ENCODE assay signal across 27 cellular contexts in the genomic region with DNA sequence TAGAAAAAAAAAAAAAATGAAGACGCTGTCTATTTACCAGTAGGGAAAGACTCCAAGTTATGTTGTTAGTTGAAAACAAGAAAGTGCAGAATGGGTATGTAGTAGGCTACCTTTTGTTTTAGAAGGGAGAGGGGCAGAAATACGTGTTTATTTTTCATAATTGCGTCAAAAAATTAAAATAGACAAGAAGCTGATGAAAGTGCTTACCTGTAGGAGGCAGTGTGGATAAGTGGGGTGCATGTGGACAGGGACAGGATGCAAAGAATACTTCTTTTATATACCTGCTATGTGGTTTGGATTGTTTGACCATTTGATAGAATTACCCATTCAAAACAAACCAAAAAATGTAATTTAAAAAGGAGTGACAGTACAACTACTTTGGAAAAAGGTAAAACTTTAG. TPM values are rescaled to one million over a fixed set of nuclear protein-coding genes. Genes with fewer than 3 reads are reported as not detected.
A peak's percentile ranks its signal among the peaks of the same experiment; 100 is the strongest.
DNase-seq lines count a peak whose midpoint lies in the region; ATAC-seq, FAIRE-seq and TF ChIP-seq lines count a peak whose summit lies in the region.
"Had no signal": no experiment of that assay in that cellular context is flagged by ENCODE, and none has a peak within 500 bp of the region (broad histone marks: within the 10 kb centered on the region; RNA-seq: fewer than 3 reads in every experiment).

No MANE protein-coding gene starts in this region.

- no peaks in the 10 kb centered on the region for H3K4me1 Mint-ChIP-seq in neural progenitor cell
- peaks cover 3% of the 10 kb centered on the region for H3K4me1 Mint-ChIP-seq in WTC11
- peaks cover 7% of the 10 kb centered on the region for H3K4me1 Mint-ChIP-seq in stimulated activated memory B cell treated with anti-CD40 and anti-IgM and Interleukin-4, amounts not matched to agents 10 μg/mL and 1 μg/mL and 100 μg/mL, for 72 hours
- H3K4me1 Mint-ChIP-seq: activated CD4-positive, alpha-beta T cell treated with anti-CD3 and anti-CD28 coated beads for 36 hours; activated naive CD4-positive, alpha-beta T cell treated with anti-CD3 and anti-CD28 coated beads, Interleukin-2, amount 10 ng/mL, durations not matched to agents 7 days and 5 days; central memory CD8-positive, alpha-beta T cell; stimulated activated naive CD8-positive, alpha-beta T cell treated with anti-CD3 and anti-CD28 coated beads, Interleukin-15, amount 100 ng/mL, for 72 hours had no signal

- H3K9me3 ChIP-seq in Loucy (ENCODE audit: insufficient read depth, low read depth, low read length) (no peaks in the 10 kb centered on the region), neural progenitor cell (ENCODE audit: low read depth) (no peaks in the 10 kb centered on the region)
- H3K9me3 ChIP-seq: spleen, tibial nerve had no signal

- H3K36me3 Mint-ChIP-seq in neural progenitor cell (no peaks in the 10 kb centered on the region), WTC11 (no peaks in the 10 kb centered on the region)
- H3K36me3 Mint-ChIP-seq in stimulated activated memory B cell treated with anti-CD40 and anti-IgM and Interleukin-4, amounts not matched to agents 10 μg/mL and 1 μg/mL and 100 μg/mL, for 72 hours: no peaks in the 10 kb centered on the region
- H3K36me3 Mint-ChIP-seq: activated naive CD4-positive, alpha-beta T cell treated with anti-CD3 and anti-CD28 coated beads, Interleukin-2, amount 10 ng/mL, durations not matched to agents 7 days and 5 days had no signal

- H3K4me2 ChIP-seq in Loucy (ENCODE audit: low read depth, low read length, poor library complexity, severe bottlenecking) (no peak overlapping the region), neural progenitor cell (no peak overlapping the region)

- no peak overlapping the region for H2AFZ ChIP-seq in Loucy (ENCODE audit: low read length)
- H2AFZ ChIP-seq in neural progenitor cell (replicated peaks): no peak overlapping the region

- H3K79me2 ChIP-seq in Loucy (ENCODE audit: insufficient read depth, low read length) (no peaks in the 10 kb centered on the region), neural progenitor cell (ENCODE audit: low read depth) (no peaks in the 10 kb centered on the region)

- no peak overlapping the region for H3K4me3 ChIP-seq in Loucy (ENCODE audit: low read length, poor library complexity, severe bottlenecking)
- no peak overlapping the region for H3K4me3 ChIP-seq in cardiac fibroblast (replicated peaks in 1 of 2; ENCODE audit: low read depth in 2 of 2, low read length in 2 of 2)
- H3K4me3 ChIP-seq in neural progenitor cell: no peak overlapping the region
- H3K4me3 ChIP-seq: spleen, tibial nerve had no signal

- no peak for FAIRE-seq in frontal cortex (lab: Jason Lieb, UNC)
- FAIRE-seq: TTC549 had no signal

- POLR2A ChIA-PET in WTC11 (lab: Charles Lee): no interaction called here

- H3K9ac ChIP-seq in Loucy (ENCODE audit: low read depth, low read length, poor library complexity, severe bottlenecking) (no peak overlapping the region), neural progenitor cell (no peak overlapping the region)

- H3K4me1 ChIP-seq in Loucy (ENCODE audit: insufficient read depth, low read length, poor library complexity, severe bottlenecking) (no peaks in the 10 kb centered on the region), neural progenitor cell (no peaks in the 10 kb centered on the region)
- H3K4me1 ChIP-seq: spleen, tibial nerve had no signal

- TF ChIP-seq CTCF in GM12872 (IDR thresholded peaks at IDR 0.05; ENCODE audit: insufficient read depth, low read depth, low read length): 0 out of 3 replicates have a peak, but pooled peaks have one; percentile 26
- TF ChIP-seq CTCF in Loucy (conservative IDR thresholded peaks at IDR 0.05; ENCODE audit: low read length): peak; percentile 63
- peak; percentile 18 for TF ChIP-seq CTCF in cardiac fibroblast (IDR thresholded peaks at IDR 0.05; ENCODE audit: low read depth, low read length)
- peak; percentile 26 for TF ChIP-seq CTCF in neural progenitor cell (IDR thresholded peaks at IDR 0.05)
- no peak for TF ChIP-seq CTCF in WTC11 (IDR thresholded peaks at IDR 0.05)

- H3K9me2 ChIP-seq in Loucy (replicated peaks; ENCODE audit: low read depth, low read length): no peaks in the 10 kb centered on the region

- H3K27me3 Mint-ChIP-seq in neural progenitor cell (ENCODE audit: insufficient read depth, low read depth) (no peaks in the 10 kb centered on the region), WTC11 (ENCODE audit: low read depth) (no peaks in the 10 kb centered on the region)
- H3K27me3 Mint-ChIP-seq in stimulated activated memory B cell treated with anti-CD40 and anti-IgM and Interleukin-4, amounts not matched to agents 10 μg/mL and 1 μg/mL and 100 μg/mL, for 72 hours: peaks cover 44% of the 10 kb centered on the region

- no peak overlapping the region for H3K27ac ChIP-seq in neural progenitor cell
- H3K27ac ChIP-seq: epithelial cell of prostate, spleen, tibial nerve had no signal

- H3K27ac Mint-ChIP-seq in neural progenitor cell: no peak overlapping the region
- no peak overlapping the region for H3K27ac Mint-ChIP-seq in WTC11
- no peak overlapping the region for H3K27ac Mint-ChIP-seq in stimulated activated memory B cell treated with anti-CD40 and anti-IgM and Interleukin-4, amounts not matched to agents 10 μg/mL and 1 μg/mL and 100 μg/mL, for 72 hours
- H3K27ac Mint-ChIP-seq: activated CD4-positive, alpha-beta T cell treated with anti-CD3 and anti-CD28 coated beads for 36 hours; activated naive CD4-positive, alpha-beta T cell treated with anti-CD3 and anti-CD28 coated beads, Interleukin-2, amount 10 ng/mL, durations not matched to agents 7 days and 5 days; stimulated activated naive CD8-positive, alpha-beta T cell treated with anti-CD3 and anti-CD28 coated beads, Interleukin-15, amount 100 ng/mL, for 72 hours had no signal

- DNase-seq in cardiac fibroblast (ENCODE audit: low read depth in 2 of 2) (no peak), neural progenitor cell (ENCODE audit: low spot score) (no peak), frontal cortex (ENCODE audit: low spot score in 2 of 2) (no peak), WTC11 (ENCODE audit: low spot score) (no peak), AG08396 (ENCODE audit: low spot score) (no peak)
- DNase-seq: activated CD4-positive, alpha-beta T cell treated with anti-CD3 and anti-CD28 coated beads for 36 hours; activated naive CD4-positive, alpha-beta T cell treated with anti-CD3 and anti-CD28 coated beads, Interleukin-2, amount 10 ng/mL, durations not matched to agents 7 days and 5 days; activated T-cell treated with anti-CD3 and anti-CD28 coated beads, Interleukin-2, amount 50 U/mL, for 48 hours; anterior cingulate cortex; DMS79; NCI-H1694 treated with DMSO at 0.1 percent for 48 hours; NCI-H526 treated with DMSO at 0.1 percent for 48 hours; SHP77 treated with DMSO at 0.1 percent for 48 hours; spleen; stimulated activated CD4-positive, alpha-beta T cell treated with anti-CD3 and anti-CD28 coated beads, Interleukin-4, amount 100 ng/mL, for 4 hours; stimulated activated naive CD8-positive, alpha-beta T cell treated with anti-CD3 and anti-CD28 coated beads, Interleukin-15, amount 100 ng/mL, for 72 hours had no signal

- ATAC-seq in WTC11: no peak
- no peak for ATAC-seq in stimulated activated memory B cell treated with anti-CD40 and anti-IgM and Interleukin-4, amounts not matched to agents 10 μg/mL and 1 μg/mL and 100 μg/mL, for 72 hours
- ATAC-seq: activated CD4-positive, alpha-beta T cell treated with anti-CD3 and anti-CD28 coated beads for 36 hours; stimulated activated naive CD8-positive, alpha-beta T cell treated with anti-CD3 and anti-CD28 coated beads, Interleukin-15, amount 100 ng/mL, for 72 hours had no signal

- H3K4me3 Mint-ChIP-seq in neural progenitor cell (no peak overlapping the region), WTC11 (no peak overlapping the region)
- no peak overlapping the region for H3K4me3 Mint-ChIP-seq in stimulated activated memory B cell treated with anti-CD40 and anti-IgM and Interleukin-4, amounts not matched to agents 10 μg/mL and 1 μg/mL and 100 μg/mL, for 72 hours
- H3K4me3 Mint-ChIP-seq: activated CD4-positive, alpha-beta T cell treated with anti-CD3 and anti-CD28 coated beads for 36 hours; activated naive CD4-positive, alpha-beta T cell treated with anti-CD3 and anti-CD28 coated beads, Interleukin-2, amount 10 ng/mL, durations not matched to agents 7 days and 5 days; central memory CD8-positive, alpha-beta T cell; stimulated activated naive CD8-positive, alpha-beta T cell treated with anti-CD3 and anti-CD28 coated beads, Interleukin-15, amount 100 ng/mL, for 72 hours had no signal

- H4K20me1 ChIP-seq in Loucy (ENCODE audit: insufficient read depth, low read length, poor library complexity, severe bottlenecking) (no peaks in the 10 kb centered on the region), neural progenitor cell (ENCODE audit: low read depth) (no peaks in the 10 kb centered on the region)

- H3K27me3 ChIP-seq in Loucy (ENCODE audit: insufficient read depth, low read length, poor library complexity, severe bottlenecking): no peaks in the 10 kb centered on the region
- H3K27me3 ChIP-seq in neural progenitor cell: peaks cover 29% of the 10 kb centered on the region
- H3K27me3 ChIP-seq: tibial nerve had no signal

- H3K36me3 ChIP-seq in Loucy (ENCODE audit: insufficient read depth, low read length) (no peaks in the 10 kb centered on the region), neural progenitor cell (no peaks in the 10 kb centered on the region)
- H3K36me3 ChIP-seq: spleen, tibial nerve had no signal

- H3F3A ChIP-seq in Loucy (ENCODE audit: low read depth) (no peaks in the 10 kb centered on the region), neural progenitor cell (ENCODE audit: low read depth) (no peaks in the 10 kb centered on the region)

- H3K9me3 Mint-ChIP-seq in neural progenitor cell: no peaks in the 10 kb centered on the region
- no peaks in the 10 kb centered on the region for H3K9me3 Mint-ChIP-seq in WTC11
- no peaks in the 10 kb centered on the region for H3K9me3 Mint-ChIP-seq in stimulated activated memory B cell treated with anti-CD40 and anti-IgM and Interleukin-4, amounts not matched to agents 10 μg/mL and 1 μg/mL and 100 μg/mL, for 72 hours
- H3K9me3 Mint-ChIP-seq: activated naive CD4-positive, alpha-beta T cell treated with anti-CD3 and anti-CD28 coated beads, Interleukin-2, amount 10 ng/mL, durations not matched to agents 7 days and 5 days; central memory CD8-positive, alpha-beta T cell; stimulated activated naive CD8-positive, alpha-beta T cell treated with anti-CD3 and anti-CD28 coated beads, Interleukin-15, amount 100 ng/mL, for 72 hours had no signal

- CTCF ChIA-PET in WTC11 (lab: Charles Lee): interaction anchor here (0.7 to 2.5 kb wide), 8 partner anchors 17 to 161 kb away, joined by 3 to 19 read pairs (median 4); no protein-coding TSS in a partner anchor

TF ChIP-seq in WTC11, 78 proteins besides CTCF, POLR2A, EP300 and RAD21 (continues in another document):
- TF ChIP-seq GTF2I (CRISPR knock-in tag; conservative IDR thresholded peaks at IDR 0.05): no peak

RNA-seq across cellular contexts. Expression of a gene that starts 3.0 kb away (rescaled TPM):
- total RNA-seq in neural progenitor cell (ENCODE audit: low replicate concordance) (not detected in 2 replicates), frontal cortex (0.41 TPM), WTC11 (2021) (0.14 TPM in 1 of 3 replicates, not detected in the others)
- total RNA-seq: activated CD4-positive, alpha-beta T cell treated with anti-CD3 and anti-CD28 coated beads for 36 hours; activated CD8-positive, alpha-beta memory T cell treated with anti-CD3 and anti-CD28 coated beads for 36 hours; kidney epithelial cell; lung microvascular endothelial cell; pulmonary artery endothelial cell; spleen had no signal
